Comparison of ENCODE assay signal across 8 cellular contexts in genomic region chr12:94263011-94263786, GRCh38.
DNase-seq lines count a peak whose midpoint lies in the region; ATAC-seq, FAIRE-seq and TF ChIP-seq lines count a peak whose summit lies in the region.

No MANE protein-coding gene starts in this region.

- H3K27me3 Mint-ChIP-seq in stimulated activated naive CD8-positive, alpha-beta T cell treated with anti-CD3 and anti-CD28 coated beads, Interleukin-15, amount 100 ng/mL, for 72 hours: no peaks in the 10 kb centered on the region

- H3K79me2 ChIP-seq in GM12878 (ENCODE audit: control insufficient read depth, insufficient read depth, low read length): no peaks in the 10 kb centered on the region

- H3K27ac Mint-ChIP-seq in stimulated activated naive CD8-positive, alpha-beta T cell treated with anti-CD3 and anti-CD28 coated beads, Interleukin-15, amount 100 ng/mL, for 72 hours: peak overlapping the region; percentile 93 to 97

- H3K4me2 ChIP-seq in GM12878 (ENCODE audit: control insufficient read depth, insufficient read depth): peak overlapping the region; percentile 43

- TF ChIP-seq CTCF in GM12878 (IDR thresholded peaks at IDR 0.05 in 2 of 3, conservative IDR thresholded peaks at IDR 0.05 in 1 of 3; ENCODE audit: control insufficient read depth in 2 of 3, extremely low read depth in 1 of 3, insufficient read depth in 1 of 3, low read depth in 3 of 3, low read length in 3 of 3): no peak

- H2AFZ ChIP-seq in GM12878 (ENCODE audit: control insufficient read depth, low read depth, low read length): peak overlapping the region; percentile 75

- CTCF ChIA-PET in GM12878 (lab: Yijun Ruan, JAX): interaction anchor here (0.7 to 2.7 kb wide), 12 partner anchors 9 to 218 kb away, joined by 3 to 11 read pairs (median 4); no protein-coding TSS in a partner anchor

- H3K36me3 ChIP-seq in GM12878 (ENCODE audit: control insufficient read depth in 2 of 2, insufficient read depth in 2 of 2, low read length in 1 of 2) (peaks cover 13 to 43% of the 10 kb centered on the region in 2 experiments), mucosa of stomach (ENCODE audit: control insufficient read depth, insufficient read depth, low read length) (no peaks in the 10 kb centered on the region)

- H3K9me3 ChIP-seq in GM12878 (replicated peaks; ENCODE audit: control insufficient read depth, insufficient read depth, low read length): no peaks in the 10 kb centered on the region; the same call in 2 of the 3 replicates
- no peaks in the 10 kb centered on the region for H3K9me3 ChIP-seq in mucosa of stomach (ENCODE audit: control insufficient read depth, low read length)

- no peaks in the 10 kb centered on the region for H3K9me3 Mint-ChIP-seq in stimulated activated naive CD8-positive, alpha-beta T cell treated with anti-CD3 and anti-CD28 coated beads, Interleukin-15, amount 100 ng/mL, for 72 hours

- in situ Hi-C loops in GM12878 (cut with MboI): no loop called here

- FAIRE-seq in GM12891 (lab: Jason Lieb, UNC) (no peak), GM12878 (lab: Jason Lieb, UNC) (no peak)

- whole genome bisulfite sequencing in GM12878 (ENCODE audit: insufficient coverage, insufficient replicate concordance, low lambda C conversion rate, missing lambda C conversion rate): 28% methylated on average over 13 of the region's 14 CpGs

- H3K27me3 ChIP-seq in GM12878 (replicated peaks in 1 of 2; ENCODE audit: control insufficient read depth in 2 of 2, insufficient read depth in 2 of 2, low read length in 1 of 2): no peaks in the 10 kb centered on the region
- no peaks in the 10 kb centered on the region for H3K27me3 ChIP-seq in mucosa of stomach (ENCODE audit: control insufficient read depth, insufficient read depth, low read length)

- ATAC-seq in HG02970 (IDR thresholded peaks at IDR 0.05; ENCODE audit: low FRiP score, unreplicated experiment) (peak; percentile 22), GM12878 (peak; percentile 73)
- peak; percentile 89 for ATAC-seq in stimulated activated naive CD8-positive, alpha-beta T cell treated with anti-CD3 and anti-CD28 coated beads, Interleukin-15, amount 100 ng/mL, for 72 hours

- peak overlapping the region; percentile 84 to 87 for H3K4me3 Mint-ChIP-seq in stimulated activated naive CD8-positive, alpha-beta T cell treated with anti-CD3 and anti-CD28 coated beads, Interleukin-15, amount 100 ng/mL, for 72 hours

- H3K27ac ChIP-seq in GM12878 (ENCODE audit: control insufficient read depth, insufficient read depth): peak overlapping the region; percentile 88

- DNase-seq in GM12891 (ENCODE audit: insufficient read length, low spot score) (no peak), T-helper 2 cell (peak in 4 of 5 experiments; percentile 24 to 86 (median 58)), GM12878 (ENCODE audit: low read depth, low spot score) (peak; percentile 76), inferior parietal cortex (ENCODE audit: extremely low spot score) (no peak), NCI-H1048 (lab: John Stamatoyannopoulos, UW) (no peak)
- DNase-seq in stimulated activated naive CD8-positive, alpha-beta T cell treated with anti-CD3 and anti-CD28 coated beads, Interleukin-15, amount 100 ng/mL, for 72 hours: peak; percentile 69 to 85

- POLR2A ChIA-PET in GM12878 (lab: Charles Lee): interaction anchor here (0.6 to 7.2 kb wide), 17 partner anchors 8 to 194 kb away, joined by 3 to 56 read pairs (median 4); no protein-coding TSS in a partner anchor

- peak; percentile 45 to 71; a peak in 2 of 4 replicates for TF ChIP-seq EP300 in GM12878 (IDR thresholded peaks at IDR 0.05; ENCODE audit: borderline replicate concordance in 1 of 2, control insufficient read depth in 1 of 2, low read depth in 2 of 2, low read length in 2 of 2)

- no peak for TF ChIP-seq POLR2A in GM12891 (IDR thresholded peaks at IDR 0.05; ENCODE audit: low read depth, low read length)
- TF ChIP-seq POLR2A in GM12878 (IDR thresholded peaks at IDR 0.05; ENCODE audit: low read depth, low read length): no peak

- SMC1A ChIA-PET in GM12878 (lab: Charles Lee; ENCODE audit: uncharacterized antibody, unreplicated experiment): interaction anchor here (0.8 to 6.7 kb wide), 28 partner anchors 10 to 196 kb away, joined by 3 to 95 read pairs (median 6); no protein-coding TSS in a partner anchor

- intact Hi-C loops in GM12878 (cut with micrococcal nuclease; ENCODE audit: unreplicated experiment): loop anchor here (2.0 kb wide), 2 partner anchors 34 to 114 kb away; partner anchors contain the start of gene PLXNC1

- RAD21 ChIA-PET in GM12878 (lab: Charles Lee; ENCODE audit: unreplicated experiment): interaction anchor here (0.6 to 7.5 kb wide), 28 partner anchors 7 to 602 kb away, joined by 3 to 107 read pairs (median 4); no protein-coding TSS in a partner anchor

- H4K20me1 ChIP-seq in GM12878 (ENCODE audit: control insufficient read depth, insufficient read depth): no peaks in the 10 kb centered on the region

- peak overlapping the region; percentile 69 for H3K9ac ChIP-seq in GM12878 (ENCODE audit: control insufficient read depth, insufficient read depth, low read length)
- H3K9ac ChIP-seq in mucosa of stomach (ENCODE audit: low read length): peak overlapping the region; percentile 49

- no peak for TF ChIP-seq RAD21 in GM12878 (IDR thresholded peaks at IDR 0.05; ENCODE audit: insufficient read depth, low read depth, low read length)

- no peak overlapping the region; the same call in 1 of the 2 replicates for H3K4me3 ChIP-seq in GM12878
- peak overlapping the region; percentile 5 for H3K4me3 ChIP-seq in mucosa of stomach (ENCODE audit: low read length)

- BruUV-seq in GM12878 (replicated peaks; lab: Mats Ljungman, UMichigan): no TSS peak

- H3K4me1 ChIP-seq in GM12878 (ENCODE audit: control insufficient read depth, insufficient read depth, low read length): peaks cover 66% of the 10 kb centered on the region
- H3K4me1 ChIP-seq in mucosa of stomach (ENCODE audit: control insufficient read depth, insufficient read depth, low read length): peaks cover 5% of the 10 kb centered on the region

- peaks cover 61% of the 10 kb centered on the region for H3K4me1 Mint-ChIP-seq in stimulated activated naive CD8-positive, alpha-beta T cell treated with anti-CD3 and anti-CD28 coated beads, Interleukin-15, amount 100 ng/mL, for 72 hours

TF ChIP-seq in GM12891, 5 proteins besides CTCF, POLR2A, EP300 and RAD21:
- TF ChIP-seq PAX5 (IDR thresholded peaks at IDR 0.05; ENCODE audit: insufficient read depth, low read length, severe bottlenecking) (no peak), POLR2AphosphoS5 (IDR thresholded peaks at IDR 0.05; ENCODE audit: low read depth, low read length) (no peak), SPI1 (IDR thresholded peaks at IDR 0.05; ENCODE audit: low read depth, low read length) (no peak), POU2F2 (IDR thresholded peaks at IDR 0.05; ENCODE audit: low read depth, low read length) (0 out of 2 replicates have a peak, but pooled peaks have one; percentile 10), TAF1 (IDR thresholded peaks at IDR 0.05; ENCODE audit: low read depth, low read length) (peak; percentile 24; the same call in 1 of the 2 replicates)
TF ChIP-seq in GM12891: peak in this region for 2.

TF ChIP-seq in GM12878, 131 proteins besides CTCF, POLR2A, EP300 and RAD21 (continues in another document):
- TF ChIP-seq CBX3 (IDR thresholded peaks at IDR 0.05; ENCODE audit: borderline replicate concordance, low read depth): no peak
- TF ChIP-seq CBFB (IDR thresholded peaks at IDR 0.05; ENCODE audit: low read depth): peak; percentile 15; the same call in 1 of the 2 replicates
- no peak for TF ChIP-seq NR2C1 (IDR thresholded peaks at IDR 0.05)
- TF ChIP-seq IRF3 (IDR thresholded peaks at IDR 0.05): no peak
- TF ChIP-seq IKZF1 (conservative IDR thresholded peaks at IDR 0.05): peak; percentile 46
- TF ChIP-seq POLR2AphosphoS2 (IDR thresholded peaks at IDR 0.05; ENCODE audit: low read depth, low read length): no peak
- TF ChIP-seq RAD51 (IDR thresholded peaks at IDR 0.05): no peak
- TF ChIP-seq MTA2 (IDR thresholded peaks at IDR 0.05; ENCODE audit: low read depth): 0 out of 2 replicates have a peak, but pooled peaks have one; percentile 6
- no peak for TF ChIP-seq NBN (IDR thresholded peaks at IDR 0.05)
- TF ChIP-seq CEBPB (IDR thresholded peaks at IDR 0.05; ENCODE audit: borderline replicate concordance in 1 of 2, low read depth in 2 of 2, low read length in 2 of 2): no peak
- TF ChIP-seq IRF5 (IDR thresholded peaks at IDR 0.05; ENCODE audit: borderline replicate concordance): no peak

Comparison
In these comparisons a context has a peak if more than half of its experiments do, and no peak if none do; other contexts are left out.
1. DNase-seq: peak in T-helper 2 cell (4 of 5), GM12878 (single experiment) and stimulated activated naive CD8-positive, alpha-beta T cell treated with anti-CD3 and anti-CD28 coated beads, Interleukin-15, amount 100 ng/mL, for 72 hours (2 of 2); none in GM12891 (single experiment), inferior parietal cortex (single experiment) and NCI-H1048 (single experiment).
2. ATAC-seq: peak in every context shown above with its lines; median percentile 89 in stimulated activated naive CD8-positive, alpha-beta T cell treated with anti-CD3 and anti-CD28 coated beads, Interleukin-15, amount 100 ng/mL, for 72 hours; 73 in GM12878; 22 in HG02970.